In genomic region chr7:104198673-104199278, GRCh38 we compare ENCODE assay signal across 19 cellular contexts. TPM values are rescaled to one million over a fixed set of nuclear protein-coding genes. Genes with fewer than 3 reads are reported as not detected.
DNase-seq lines count a peak whose midpoint lies in the region; ATAC-seq, FAIRE-seq and TF ChIP-seq lines count a peak whose summit lies in the region.
"Had no signal": no experiment of that assay in that cellular context is flagged by ENCODE, and none has a peak within 500 bp of the region (broad histone marks: within the 10 kb centered on the region; RNA-seq: fewer than 3 reads in every experiment).

No MANE protein-coding gene starts in this region.

- peaks cover 93% of the 10 kb centered on the region for H3K36me3 ChIP-seq in DND-41 (ENCODE audit: insufficient read depth, low read length)
- peaks cover 97% of the 10 kb centered on the region for H3K36me3 ChIP-seq in K562 (ENCODE audit: control insufficient read depth, insufficient read depth, low read length)

- no peak for TF ChIP-seq EP300 in K562 (IDR thresholded peaks at IDR 0.05; ENCODE audit: low read length)

- TF ChIP-seq CTCF in DND-41 (IDR thresholded peaks at IDR 0.05; ENCODE audit: borderline replicate concordance, extremely low read depth, low read length, poor library complexity, severe bottlenecking) (no peak), NB4 (IDR thresholded peaks at IDR 0.05; ENCODE audit: low read depth, low read length) (no peak), K562 (IDR thresholded peaks at IDR 0.05 in 2 of 3, conservative IDR thresholded peaks at IDR 0.05 in 1 of 3; ENCODE audit: insufficient read depth in 2 of 3, low read depth in 1 of 3, low read length in 3 of 3) (no peak)

- ATAC-seq in DND-41 (ENCODE audit: insufficient read depth, low read depth): no peak
- ATAC-seq in K562: no peak; the same call in 2 of the 3 replicates
- ATAC-seq: GM23338 had no signal

- WGBS in K562 (ENCODE audit: insufficient coverage, low coverage, missing lambda C conversion rate): 91% methylated on average over 6 of the region's 6 CpGs

- POLR2A ChIA-PET in K562 (lab: Yijun Ruan, JAX): no interaction called here

- H3K4me3 ChIP-seq in DND-41 (ENCODE audit: low read depth in 1 of 2, low read length in 2 of 2): no peak overlapping the region
- no peak overlapping the region for H3K4me3 ChIP-seq in NB4 (ENCODE audit: low read depth, low read length)
- no peak overlapping the region for H3K4me3 ChIP-seq in K562
- H3K4me3 ChIP-seq: GM23338 had no signal

- H3K27me3 ChIP-seq in DND-41 (ENCODE audit: insufficient read depth, low read length, poor library complexity) (no peaks in the 10 kb centered on the region), K562 (ENCODE audit: control insufficient read depth in 2 of 2, insufficient read depth in 2 of 2, low read length in 2 of 2) (no peaks in the 10 kb centered on the region)
- H3K27me3 ChIP-seq: BE2C had no signal

- no peak for TF ChIP-seq RAD21 in K562 (CRISPR knock-in tag; conservative IDR thresholded peaks at IDR 0.05 in 1 of 2, IDR thresholded peaks at IDR 0.05 in 1 of 2)

- H3K4me2 ChIP-seq in DND-41 (ENCODE audit: insufficient read depth, low read length): no peak overlapping the region
- H3K4me2 ChIP-seq in K562 (ENCODE audit: insufficient read depth, low read length): no peak overlapping the region
- H3K4me2 ChIP-seq: GM23338, KMS-11 had no signal

- H3K79me2 ChIP-seq in DND-41 (ENCODE audit: insufficient read depth, low read length) (peaks cover 13% of the 10 kb centered on the region; the same call in 1 of the 2 replicates), K562 (ENCODE audit: control insufficient read depth, insufficient read depth, low read length) (peaks cover 15% of the 10 kb centered on the region)

- DNase-seq in DND-41 (peak; percentile 20), NB4 (ENCODE audit: low read depth) (peak; percentile 17), K562 (ENCODE audit: extremely low read depth in 1 of 4, low spot score in 3 of 4) (peak in 1 of 4 experiments; percentile 32), cerebellar cortex (ENCODE audit: low spot score) (no peak), germinal center (ENCODE audit: low spot score) (no peak)
- DNase-seq in effector CD4-positive, alpha-beta T cell: no peak
- DNase-seq: ACHN; BE2C; Caco-2; CD4-positive, alpha-beta T cell; GDM1; HCEC 1CT; HFFc6 had no signal

- TF ChIP-seq POLR2A in NB4 (IDR thresholded peaks at IDR 0.05; ENCODE audit: extremely low read depth, insufficient read length): no peak
- TF ChIP-seq POLR2A in K562 (conservative IDR thresholded peaks at IDR 0.05): no peak

- H3K9me1 ChIP-seq in K562 (ENCODE audit: control insufficient read depth, insufficient read depth, low read length): no peaks in the 10 kb centered on the region

- H3K9ac ChIP-seq in DND-41 (ENCODE audit: low read depth, low read length): no peak overlapping the region
- H3K9ac ChIP-seq in K562 (ENCODE audit: insufficient read depth in 1 of 2, low read depth in 2 of 2, low read length in 2 of 2): no peak overlapping the region
- H3K9ac ChIP-seq: KMS-11 had no signal

- CTCF ChIA-PET in K562 (lab: Yijun Ruan, JAX; ENCODE audit: low intra/inter-chr PET ratio): no interaction called here

- in situ Hi-C loops in K562 (cut with MboI): no loop called here

- H3K4me1 ChIP-seq in DND-41 (ENCODE audit: insufficient read depth, low read length) (no peaks in the 10 kb centered on the region), K562 (replicated peaks in 1 of 2; ENCODE audit: control insufficient read depth in 2 of 2, insufficient read depth in 2 of 2, low read length in 2 of 2) (no peaks in the 10 kb centered on the region)
- H3K4me1 ChIP-seq: BE2C, Caco-2 had no signal

- BruUV-seq in K562 (replicated peaks; lab: Mats Ljungman, UMichigan): no TSS peak

- intact Hi-C loops in K562 (cut with micrococcal nuclease): no loop called here

- H3K27ac ChIP-seq in DND-41 (ENCODE audit: low read length) (no peak overlapping the region), K562 (ENCODE audit: extremely low read depth, low read depth, low read length) (no peak overlapping the region)
- H3K27ac ChIP-seq: C4-2B, KMS-11 had no signal

- no peak overlapping the region for H2AFZ ChIP-seq in DND-41 (ENCODE audit: low read depth, low read length)
- no peak overlapping the region for H2AFZ ChIP-seq in K562 (ENCODE audit: low read depth, low read length)
- H2AFZ ChIP-seq: GM23338 had no signal

- H3K9me3 ChIP-seq in DND-41 (ENCODE audit: insufficient read depth, low read length, severe bottlenecking) (peaks cover 25% of the 10 kb centered on the region), K562 (replicated peaks; ENCODE audit: control insufficient read depth, insufficient read depth, low read depth, low read length) (peaks cover 10% of the 10 kb centered on the region)
- H3K9me3 ChIP-seq: BE2C had no signal

- H4K20me1 ChIP-seq in DND-41 (ENCODE audit: insufficient read depth, low read length) (no peaks in the 10 kb centered on the region), K562 (replicated peaks; ENCODE audit: control insufficient read depth, insufficient read depth, low read length) (no peaks in the 10 kb centered on the region)

- no peak for FAIRE-seq in K562 (lab: Jason Lieb, UNC)
- FAIRE-seq: A204.1, D721Med, H54 had no signal

TF ChIP-seq in K562, 482 proteins besides CTCF, POLR2A, EP300 and RAD21:
- TF ChIP-seq ZNF324 (CRISPR knock-in tag; IDR thresholded peaks at IDR 0.05) (no peak), ZNF347 (CRISPR knock-in tag; IDR thresholded peaks at IDR 0.05; ENCODE audit: low read depth) (no peak), CBX5 (IDR thresholded peaks at IDR 0.05; ENCODE audit: borderline replicate concordance, low read depth) (peak; percentile 77; the same call in 1 of the 2 replicates), CBX1 (IDR thresholded peaks at IDR 0.05; ENCODE audit: low read depth) (0 out of 2 replicates have a peak, but pooled peaks have one; percentile 63), TRIM24 (IDR thresholded peaks at IDR 0.05) (peak in 1 of 2 experiments; percentile 23; a peak in 1 of 4 replicates), ZFP36 (IDR thresholded peaks at IDR 0.05; ENCODE audit: low read depth, low read length, partially characterized antibody) (peak; percentile 28), TBL1XR1 (IDR thresholded peaks at IDR 0.05; ENCODE audit: low read length in 2 of 2) (no peak), ZNF280A (IDR thresholded peaks at IDR 0.05; ENCODE audit: low read depth, partially characterized antibody) (peak; percentile 85), SNRNP70 (optimal IDR thresholded peaks at IDR 0.05; ENCODE audit: low read depth, low read length) (no peak), CBX3 (IDR thresholded peaks at IDR 0.05; ENCODE audit: borderline replicate concordance in 1 of 2, low read length in 2 of 2) (peak in 1 of 2 experiments; percentile 91; a peak in 2 of 3 replicates), TRIM28 (IDR thresholded peaks at IDR 0.05) (peak; percentile 80), TOE1 (IDR thresholded peaks at IDR 0.05; ENCODE audit: borderline replicate concordance) (no peak), TOE1 (CRISPR knock-in tag; IDR thresholded peaks at IDR 0.05; ENCODE audit: borderline replicate concordance, low read depth) (no peak)

RNA-seq across cellular contexts. Expression of gene ORC5, which starts 9.0 kb away (rescaled TPM):
- 71.7 and 74.2 TPM in 2 replicates for total RNA-seq in K562 (2011; cell fraction: chromatin; rRNA removed; ENCODE audit: low replicate concordance)
- total RNA-seq in K562 (2011; cell fraction: nucleolus; rRNA removed): 22.4 and 23.2 TPM in 2 replicates
- 35.6 and 44.9 TPM in 2 replicates for total RNA-seq in K562 (2011; cell fraction: nucleoplasm; rRNA removed)
- total RNA-seq in K562 (2014; rRNA removed) (38.2 and 42.0 TPM in 2 replicates), K562 (2014; rRNA removed; fragmentation: Illumina TruSeq; extraction: Trizol) (54.1 and 62.0 TPM in 2 replicates), K562 (2015; rRNA removed; fragmentation: Illumina TruSeq; extraction: Trizol) (52.8 and 57.8 TPM in 2 replicates), K562 (2021) (54.8 and 64.0 TPM in 2 replicates)
- polyA plus RNA-seq in K562 (2011; rRNA removed) (16.6 and 29.8 TPM in 2 replicates), K562 (2014; fragmentation: Illumina TruSeq; extraction: Trizol) (65.6 and 72.3 TPM in 2 replicates), K562 (2014; fragmentation: Nextera tagmentation; extraction: Ambion mirVana) (100 to 1,000 TPM; 125 to 136 TPM), K562 (2014; rRNA removed) (44.7 and 47.1 TPM in 2 replicates)
- 12.1 and 15.0 TPM in 2 replicates for polyA plus RNA-seq in K562 (2011; cell fraction: cytosol; rRNA removed)
- 28.3 and 54.1 TPM in 2 replicates for polyA plus RNA-seq in K562 (2011; cell fraction: nucleus; rRNA removed)
- 31.5 and 90.8 TPM in 2 replicates for polyA plus RNA-seq in K562 (2012)
- polyA minus RNA-seq in K562 (2011; rRNA and poly(A)+ RNA removed): 29.6 and 34.7 TPM in 2 replicates
- polyA minus RNA-seq in K562 (2011; cell fraction: cytosol; rRNA and poly(A)+ RNA removed): 9.6 and 21.2 TPM in 2 replicates
- 33.4 and 39.3 TPM in 2 replicates for polyA minus RNA-seq in K562 (2011; cell fraction: nucleus; rRNA and poly(A)+ RNA removed)

Comparison
In these comparisons a context has a peak if more than half of its experiments do, and no peak if none do; other contexts are left out.
1. DNase-seq: peak in DND-41 (single experiment) and NB4 (single experiment); none in cerebellar cortex (single experiment), effector CD4-positive, alpha-beta T cell (single experiment) and germinal center (single experiment).